Comparison of ENCODE assay signal across 7 cellular contexts in genomic region chr15:77959094-77959879, GRCh38.
A peak's percentile ranks its signal among the peaks of the same experiment; 100 is the strongest.
DNase-seq lines count a peak whose midpoint lies in the region; ATAC-seq and TF ChIP-seq lines count a peak whose summit lies in the region.

No MANE protein-coding gene starts in this region.

- DNase-seq in NCI-H510A treated with DMSO at 0.1 percent for 48 hours (lab: John Stamatoyannopoulos, UW) (peak; percentile 38), dorsolateral prefrontal cortex (peak in 9 of 10 donors; percentile 68 to 84 (median 75)), medulla oblongata (ENCODE audit: extremely low spot score) (peak; percentile 83)
- peak; percentile 65 to 71 for DNase-seq in activated CD4-positive, alpha-beta T cell treated with anti-CD3 and anti-CD28 coated beads, Interleukin-2, amount 50 U/mL, for 4 hours
- DNase-seq in stimulated activated CD8-positive, alpha-beta memory T cell treated with anti-CD3 and anti-CD28 coated beads, Interleukin-12 subunit alpha, Interleukin-12 subunit beta, amount 100 ng/mL, for 1 hour (ENCODE audit: low read depth) = peak; percentile 61

- H3K4me3 ChIP-seq in dorsolateral prefrontal cortex = peak overlapping the region in 52 of 59 donors; percentile 9 to 61 (median 40)

- no peaks in the 10 kb centered on the region for H3K27me3 ChIP-seq in dorsolateral prefrontal cortex

- TF ChIP-seq CTCF in GM12874 (IDR thresholded peaks at IDR 0.05; ENCODE audit: insufficient read depth, low read depth, low read length) (peak; percentile 95), dorsolateral prefrontal cortex (IDR thresholded peaks at IDR 0.05 in 54 of 56, conservative IDR thresholded peaks at IDR 0.05 in 2 of 56; ENCODE audit: low read depth in 1 of 56, partially characterized antibody in 56 of 56) (peak; percentile 82 to 98 (median 94))

- H3K27ac ChIP-seq in dorsolateral prefrontal cortex = no peak overlapping the region

- intact Hi-C loops in dorsolateral prefrontal cortex (cut with DNase I) = loop anchor here in 1 of 2 donors (2.0 kb wide), 1 partner anchor 150 kb away; no protein-coding TSS in a partner anchor

- peak; percentile 88 for ATAC-seq in HG02943 (IDR thresholded peaks at IDR 0.05; ENCODE audit: low read depth, unreplicated experiment)
